Comparison of ENCODE assay signal across 8 cellular contexts in the genomic region with DNA sequence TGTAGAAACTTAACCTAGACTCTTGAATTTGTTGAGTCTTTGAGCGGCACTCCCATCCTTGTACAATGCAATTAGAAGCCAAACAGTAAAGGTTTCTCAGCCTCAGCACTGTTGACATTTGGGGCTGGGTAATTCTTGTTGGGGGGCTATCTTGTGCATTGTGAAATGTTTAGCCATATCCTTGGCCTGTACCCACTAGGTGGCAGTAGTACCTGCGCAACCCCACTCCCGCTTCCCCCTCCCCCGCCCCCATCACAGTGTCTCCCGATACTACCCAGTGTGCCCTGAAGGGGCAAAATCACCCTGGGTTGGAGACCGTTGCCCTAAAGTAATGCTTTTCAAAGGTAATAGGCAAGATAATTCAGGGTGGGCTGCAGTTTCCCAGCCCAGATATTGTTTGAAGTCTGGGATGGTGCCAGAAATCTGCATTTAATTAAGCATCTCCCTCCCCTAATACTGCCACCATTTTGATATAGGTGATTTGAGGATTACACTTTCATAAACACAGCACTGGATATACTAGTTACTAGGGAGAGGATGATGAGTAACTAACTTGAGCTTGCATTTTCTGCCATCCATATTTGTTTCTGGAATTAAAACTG. TPM values are rescaled to one million over a fixed set of nuclear protein-coding genes. Genes with fewer than 3 reads are reported as not detected.
DNase-seq lines count a peak whose midpoint lies in the region; TF ChIP-seq lines count a peak whose summit lies in the region.

No MANE protein-coding gene starts in this region.

- no peak overlapping the region; a peak in 1 of 7 replicates for H3K27ac Mint-ChIP-seq in H9
- H3K27ac Mint-ChIP-seq in activated CD4-positive, alpha-beta memory T cell treated with anti-CD3 and anti-CD28 coated beads, Interleukin-2, amount 10 ng/mL, durations not matched to agents 7 days and 5 days, result peak overlapping the region; percentile 35

- no peak overlapping the region for H4K5ac ChIP-seq in H9 (ENCODE audit: insufficient read length, low read depth, low read length)

- peaks cover 3% of the 10 kb centered on the region for H3K79me1 ChIP-seq in H9 (ENCODE audit: insufficient read depth, low read depth, low read length, poor library complexity, severe bottlenecking)

- H2BK12ac ChIP-seq in H9 (ENCODE audit: insufficient read length, low read depth, low read length), result no peak overlapping the region

- peaks cover 7% of the 10 kb centered on the region; the same call in 1 of the 2 replicates for H3K79me2 ChIP-seq in H9 (ENCODE audit: insufficient read depth, low read length)

- H3K27me3 ChIP-seq in H9 (ENCODE audit: insufficient read depth, low read length) (no peaks in the 10 kb centered on the region), duodenal mucosa (ENCODE audit: control insufficient read depth in 1 of 2, insufficient read depth in 2 of 2, low read length in 2 of 2) (no peaks in the 10 kb centered on the region)

- CTCF ChIA-PET in activated CD4-positive, alpha-beta memory T cell treated with anti-CD3 and anti-CD28 coated beads, Interleukin-2, amount 10 ng/mL, durations not matched to agents 7 days and 5 days (lab: Charles Lee), result interaction anchor here (0.6 to 1.5 kb wide), 9 partner anchors 10 to 236 kb away, joined by 3 to 9 read pairs (median 6); a partner anchor contains a TSS

- H3K14ac ChIP-seq in H9 (ENCODE audit: insufficient read depth, low read length), result no peak overlapping the region

- no peaks in the 10 kb centered on the region for H3K4me1 ChIP-seq in H9 (ENCODE audit: insufficient read depth, low read length)
- peaks cover 9 to 33% of the 10 kb centered on the region in 2 donors for H3K4me1 ChIP-seq in duodenal mucosa (ENCODE audit: control insufficient read depth in 1 of 2, insufficient read depth in 2 of 2, low read length in 2 of 2)
- H3K4me1 ChIP-seq in mesodermal cell (ENCODE audit: control insufficient read depth, insufficient read depth, low read length, poor library complexity, severe bottlenecking), result peaks cover 12% of the 10 kb centered on the region

- H3K56ac ChIP-seq in H9 (ENCODE audit: insufficient read length, low read depth, low read length), result no peak overlapping the region

- H4K8ac ChIP-seq in H9 (replicated peaks; ENCODE audit: insufficient read length, low read depth, low read length), result no peak overlapping the region

- H3K4me1 Mint-ChIP-seq in H9, result peaks cover 13 to 14% of the 10 kb centered on the region in 2 experiments
- peaks cover 41% of the 10 kb centered on the region for H3K4me1 Mint-ChIP-seq in activated CD4-positive, alpha-beta memory T cell treated with anti-CD3 and anti-CD28 coated beads, Interleukin-2, amount 10 ng/mL, durations not matched to agents 7 days and 5 days

- H2AK5ac ChIP-seq in H9 (ENCODE audit: insufficient read length, low read length), result no peak overlapping the region

- no peaks in the 10 kb centered on the region for H3K23me2 ChIP-seq in H9 (ENCODE audit: insufficient read length, low read depth, low read length, poor library complexity, severe bottlenecking)

- H2AFZ ChIP-seq in H9 (ENCODE audit: low read length), result no peak overlapping the region

- intact Hi-C loops in lower leg skin (cut with DNase I; ENCODE audit: low total_unique reads), result no loop called here

- no peaks in the 10 kb centered on the region for H3K27me3 Mint-ChIP-seq in H9 (ENCODE audit: low read depth)
- no peaks in the 10 kb centered on the region for H3K27me3 Mint-ChIP-seq in activated CD4-positive, alpha-beta memory T cell treated with anti-CD3 and anti-CD28 coated beads, Interleukin-2, amount 10 ng/mL, durations not matched to agents 7 days and 5 days

- H3K23ac ChIP-seq in H9 (ENCODE audit: insufficient read length, low read depth, low read length), result no peak overlapping the region

- POLR2A ChIA-PET in activated CD4-positive, alpha-beta memory T cell treated with anti-CD3 and anti-CD28 coated beads, Interleukin-2, amount 10 ng/mL, durations not matched to agents 7 days and 5 days (lab: Charles Lee), result interaction anchor here (1.2 to 2.3 kb wide), 3 partner anchors 29 to 30 kb away, joined by 4 to 17 read pairs (median 5); a partner anchor contains a TSS

- H3K9me3 Mint-ChIP-seq in H9, result no peaks in the 10 kb centered on the region
- no peaks in the 10 kb centered on the region for H3K9me3 Mint-ChIP-seq in activated CD4-positive, alpha-beta memory T cell treated with anti-CD3 and anti-CD28 coated beads, Interleukin-2, amount 10 ng/mL, durations not matched to agents 7 days and 5 days

- H3K27ac ChIP-seq in H9 (ENCODE audit: insufficient read length, low read depth, low read length) (no peak overlapping the region), duodenal mucosa (ENCODE audit: low read depth, low read length) (peak overlapping the region; percentile 44), mesodermal cell (ENCODE audit: low read depth, low read length, severe bottlenecking) (no peak overlapping the region)

- DNase-seq in AG09319 (ENCODE audit: extremely low read depth, low read depth) (no peak), H9 (peak; percentile 85), NCI-H748 treated with DMSO at 0.1 percent for 48 hours (lab: John Stamatoyannopoulos, UW) (peak; percentile 37), lower leg skin (ENCODE audit: low spot score in 2 of 2) (no peak)
- DNase-seq in activated CD4-positive, alpha-beta memory T cell treated with anti-CD3 and anti-CD28 coated beads, Interleukin-2, amount 10 ng/mL, durations not matched to agents 7 days and 5 days, result peak; percentile 79
- DNase-seq in stimulated activated CD8-positive, alpha-beta memory T cell treated with anti-CD3 and anti-CD28 coated beads, Interleukin-4, amount 100 ng/mL, for 4 hours (ENCODE audit: low read depth in 2 of 2, low spot score in 1 of 2), result peak; percentile 43 to 54

- no peak overlapping the region for H2BK120ac ChIP-seq in H9 (ENCODE audit: low read depth, low read length, poor library complexity, severe bottlenecking)

- H2BK15ac ChIP-seq in H9 (ENCODE audit: low read depth, low read length), result no peak overlapping the region

- no peak overlapping the region for H3K4me2 ChIP-seq in H9 (ENCODE audit: insufficient read depth, insufficient read length, low read length)

- no peak overlapping the region for H3K18ac ChIP-seq in H9 (ENCODE audit: insufficient read length, low read depth, low read length)

- TF ChIP-seq CTCF in AG09319 (IDR thresholded peaks at IDR 0.05; ENCODE audit: low read depth, low read length) (peak; percentile 38), H9 (conservative IDR thresholded peaks at IDR 0.05) (peak; percentile 85), lower leg skin (IDR thresholded peaks at IDR 0.05) (no peak)

- no peak overlapping the region for H4K91ac ChIP-seq in H9 (ENCODE audit: insufficient read length, low read depth, low read length)

- H3T11ph ChIP-seq in H9 (ENCODE audit: low read length), result no peak overlapping the region

- H4K20me1 ChIP-seq in H9 (ENCODE audit: control insufficient read depth, insufficient read depth, insufficient read length), result no peaks in the 10 kb centered on the region

- H3K36me3 Mint-ChIP-seq in H9 (ENCODE audit: insufficient read depth in 1 of 3, low read depth in 3 of 3), result peaks cover 21 to 51% (median 39%) of the 10 kb centered on the region in 3 experiments; a peak in 6 of 7 replicates
- peaks cover 30% of the 10 kb centered on the region for H3K36me3 Mint-ChIP-seq in activated CD4-positive, alpha-beta memory T cell treated with anti-CD3 and anti-CD28 coated beads, Interleukin-2, amount 10 ng/mL, durations not matched to agents 7 days and 5 days (ENCODE audit: low read depth)

- H3K9me3 ChIP-seq in H9 (ENCODE audit: control insufficient read depth, low read depth, low read length), result no peaks in the 10 kb centered on the region
- H3K9me3 ChIP-seq in duodenal mucosa (ENCODE audit: control insufficient read depth in 1 of 2, low read length in 2 of 2), result no peaks in the 10 kb centered on the region
- no peaks in the 10 kb centered on the region for H3K9me3 ChIP-seq in mesodermal cell (ENCODE audit: control insufficient read depth, low read length)

- H3K4me3 Mint-ChIP-seq in H9, result peak overlapping the region; percentile 12 to 51; a peak in 3 of 5 replicates
- peak overlapping the region; percentile 8 for H3K4me3 Mint-ChIP-seq in activated CD4-positive, alpha-beta memory T cell treated with anti-CD3 and anti-CD28 coated beads, Interleukin-2, amount 10 ng/mL, durations not matched to agents 7 days and 5 days

- no peak overlapping the region for H3K4ac ChIP-seq in H9 (ENCODE audit: low read depth, low read length)

- no peak overlapping the region for H3K9ac ChIP-seq in H9 (ENCODE audit: extremely low read depth, insufficient read length, low read length)
- H3K9ac ChIP-seq in duodenal mucosa (ENCODE audit: low read depth in 1 of 2, low read length in 2 of 2), result no peak overlapping the region

- H3K4me3 ChIP-seq in duodenal mucosa (ENCODE audit: low read depth in 1 of 2, low read length in 2 of 2) (peak overlapping the region; percentile 49 to 92), mesodermal cell (ENCODE audit: extremely low read depth, insufficient read depth, low read length, poor library complexity, severe bottlenecking) (peak overlapping the region; percentile 2), lower leg skin (ENCODE audit: low read depth, poor library complexity, severe bottlenecking) (no peak overlapping the region)

- WGBS in H9 (ENCODE audit: extremely low coverage, insufficient read length, low lambda C conversion rate), result no CpG with 5 or more reads among the region's 6 CpGs
- WGBS in mesodermal cell (ENCODE audit: insufficient coverage in 2 of 2), 2 experiments, result 24 to 69% methylated on average over 2 to 3 of the region's 6 CpGs
- 16 to 34% methylated on average over 6 of the region's 6 CpGs for WGBS in lower leg skin, 2 donors

- no peak overlapping the region for H2BK5ac ChIP-seq in H9 (ENCODE audit: insufficient read length, low read length)

- TF ChIP-seq POLR2A in lower leg skin (IDR thresholded peaks at IDR 0.05), result no peak

- H3K36me3 ChIP-seq in duodenal mucosa (ENCODE audit: control insufficient read depth in 1 of 2, insufficient read depth in 2 of 2, low read length in 2 of 2), result peaks cover 20 to 35% of the 10 kb centered on the region in 2 donors
- peaks cover 49% of the 10 kb centered on the region for H3K36me3 ChIP-seq in mesodermal cell (ENCODE audit: control insufficient read depth, insufficient read depth, low read length)

- no peak overlapping the region for H2BK20ac ChIP-seq in H9 (ENCODE audit: low read depth, low read length, poor library complexity, severe bottlenecking)

RNA-seq across cellular contexts. Expression of a gene that starts 1.8 kb away (rescaled TPM):
- total RNA-seq in H9 (2021) (415 and 425 TPM in 2 replicates), lower leg skin (100 to 1,000 TPM; 638 to 834 (median 702) TPM)
- 100 to 1,000 TPM; 318 to 323 TPM for total RNA-seq in activated CD4-positive, alpha-beta memory T cell treated with anti-CD3 and anti-CD28 coated beads, Interleukin-2, amount 10 ng/mL, durations not matched to agents 7 days and 5 days
- polyA plus RNA-seq in mesodermal cell (2013, experiment 1 of 2), result 581 TPM
- 512 TPM for polyA plus RNA-seq in mesodermal cell (2013, experiment 2 of 2)

RNA-seq across cellular contexts. Expression of a gene that starts 6.4 kb away (rescaled TPM):
- total RNA-seq in H9 (2021) (70.4 and 77.9 TPM in 2 replicates), lower leg skin (10 to 100 TPM in 3 of 4 donors, 1 to 10 TPM in 1; 9.6 to 20.2 (median 16.1) TPM)
- total RNA-seq in activated CD4-positive, alpha-beta memory T cell treated with anti-CD3 and anti-CD28 coated beads, Interleukin-2, amount 10 ng/mL, durations not matched to agents 7 days and 5 days, result 10 to 100 TPM; 20.6 to 21.6 TPM
- 56.1 TPM for polyA plus RNA-seq in mesodermal cell (2013, experiment 1 of 2)
- 58.8 TPM for polyA plus RNA-seq in mesodermal cell (2013, experiment 2 of 2)

RNA-seq across cellular contexts. Expression of a gene that starts 6.5 kb away (rescaled TPM):
- total RNA-seq in H9 (2021) (25.9 and 38.5 TPM in 2 replicates), lower leg skin (10 to 100 TPM; 19.3 to 24.1 (median 20.1) TPM)
- 10 to 100 TPM; 28.6 to 29.5 TPM for total RNA-seq in activated CD4-positive, alpha-beta memory T cell treated with anti-CD3 and anti-CD28 coated beads, Interleukin-2, amount 10 ng/mL, durations not matched to agents 7 days and 5 days
- polyA plus RNA-seq in mesodermal cell (2013, experiment 1 of 2), result 15.2 TPM
- 15.5 TPM for polyA plus RNA-seq in mesodermal cell (2013, experiment 2 of 2)

RNA-seq across cellular contexts. Expression of a gene that starts 29.8 kb away (rescaled TPM):
- total RNA-seq in H9 (2021) (302 and 306 TPM in 2 replicates), lower leg skin (10 to 100 TPM; 55.4 to 97.2 (median 81.2) TPM)
- total RNA-seq in activated CD4-positive, alpha-beta memory T cell treated with anti-CD3 and anti-CD28 coated beads, Interleukin-2, amount 10 ng/mL, durations not matched to agents 7 days and 5 days, result 100 to 1,000 TPM; 175 to 180 TPM
- 228 TPM for polyA plus RNA-seq in mesodermal cell (2013, experiment 1 of 2)
- polyA plus RNA-seq in mesodermal cell (2013, experiment 2 of 2), result 205 TPM

RNA-seq across cellular contexts. Expression of a gene that starts 56.2 kb away (rescaled TPM):
- 618 and 638 TPM in 2 replicates for total RNA-seq in H9 (2021)
- total RNA-seq in activated CD4-positive, alpha-beta memory T cell treated with anti-CD3 and anti-CD28 coated beads, Interleukin-2, amount 10 ng/mL, durations not matched to agents 7 days and 5 days, result 100 to 1,000 TPM; 209 to 216 TPM
- polyA plus RNA-seq in mesodermal cell (2013, experiment 1 of 2), result 450 TPM
- polyA plus RNA-seq in mesodermal cell (2013, experiment 2 of 2), result 452 TPM
- 100 to 1,000 TPM; 310 to 529 (median 388) TPM for total RNA-seq in lower leg skin

Comparison
In these comparisons a context has a peak if more than half of its experiments do, and no peak if none do; other contexts are left out.
1. DNase-seq: peak in H9 (single experiment), NCI-H748 treated with DMSO at 0.1 percent for 48 hours (single experiment), activated CD4-positive, alpha-beta memory T cell treated with anti-CD3 and anti-CD28 coated beads, Interleukin-2, amount 10 ng/mL, durations not matched to agents 7 days and 5 days (single experiment) and stimulated activated CD8-positive, alpha-beta memory T cell treated with anti-CD3 and anti-CD28 coated beads, Interleukin-4, amount 100 ng/mL, for 4 hours (2 of 2); none in AG09319 (single experiment) and lower leg skin (0 of 2).
2. CTCF ChIP-seq: peak in AG09319 (single experiment) and H9 (single experiment); none in lower leg skin (0 of 3).